In genomic region chr21:28547795-28548194, GRCh38 we compare ENCODE assay signal across 24 cellular contexts.
"Had no signal": no experiment of that assay in that cellular context is flagged by ENCODE, and none has a peak within 500 bp of the region (broad histone marks: within the 10 kb centered on the region; RNA-seq: fewer than 3 reads in every experiment).

No MANE protein-coding gene starts in this region.

- H3K9me3 ChIP-seq: esophagus muscularis mucosa, heart left ventricle, ovary, right lobe of liver, spleen, thoracic aorta, transverse colon had no signal

- H3K36me3 ChIP-seq: esophagus muscularis mucosa, heart left ventricle, neural progenitor cell, ovary, right lobe of liver, spleen, thoracic aorta, transverse colon had no signal

- DNase-seq: effector memory CD8-positive, alpha-beta T cell; foreskin melanocyte; heart left ventricle; hippocampal formation; left colon; left ventricle myocardium superior; mesenchymal stem cell; midbrain; nucleus accumbens; ovary; right lobe of liver; spleen; stimulated activated CD4-positive, alpha-beta T cell treated with anti-CD3 and anti-CD28 coated beads, Interleukin-15, amount 100 ng/mL, for 24 hours; stimulated activated CD4-positive, alpha-beta T cell treated with anti-CD3 and anti-CD28 coated beads, Interleukin-1b, Interleukin-23, amount 100 ng/mL, for 48 hours; stimulated activated CD4-positive, alpha-beta T cell treated with anti-CD3 and anti-CD28 coated beads, Interleukin-4, amount 100 ng/mL, for 24 hours; stimulated activated naive B cell treated with anti-CD40 and anti-IgM and Interleukin-4, amounts not matched to agents 10 μg/mL and 1 μg/mL and 100 μg/mL, for 72 hours; stimulated activated naive CD8-positive, alpha-beta T cell treated with anti-CD3 and anti-CD28 coated beads, Interleukin-15, amount 100 ng/mL, for 72 hours; substantia nigra; transverse colon had no signal

- H3K27ac ChIP-seq: epithelial cell of prostate, esophagus muscularis mucosa, heart left ventricle, neural progenitor cell, ovary, right lobe of liver, spleen, thoracic aorta, transverse colon had no signal

- H3K4me3 ChIP-seq: esophagus muscularis mucosa, heart left ventricle, lung, neural progenitor cell, ovary, right lobe of liver, spleen, thoracic aorta, transverse colon had no signal

- H3K27me3 ChIP-seq: esophagus muscularis mucosa, heart left ventricle, neural progenitor cell, ovary, right lobe of liver, spleen, transverse colon had no signal

- H3K4me1 ChIP-seq: heart left ventricle, neural progenitor cell, spleen, transverse colon had no signal
